ENCODE assay signal across 8 cellular contexts in genomic region chr7:151123485-151124204, GRCh38. TPM values are rescaled to one million over a fixed set of nuclear protein-coding genes. Genes with fewer than 3 reads are reported as not detected.
A peak's percentile ranks its signal among the peaks of the same experiment; 100 is the strongest.
DNase-seq lines count a peak whose midpoint lies in the region; ATAC-seq and TF ChIP-seq lines count a peak whose summit lies in the region.

No MANE protein-coding gene starts in this region.

- H3K27me3 ChIP-seq in sigmoid colon = no peaks in the 10 kb centered on the region

- no peak for TF ChIP-seq POLR2A in sigmoid colon (IDR thresholded peaks at IDR 0.05)

- peaks cover 0 to 26% (median 15%) of the 10 kb centered on the region in 4 donors for H3K4me1 ChIP-seq in sigmoid colon

- no peak overlapping the region for H3K27ac ChIP-seq in sigmoid colon

- 70 to 74% methylated on average over 40 of the region's 40 CpGs for WGBS in sigmoid colon, 2 donors

- H3K4me3 ChIP-seq in GM12865 (ENCODE audit: low read depth, low read length) (no peak overlapping the region), sigmoid colon (no peak overlapping the region)

- H3K36me3 ChIP-seq in sigmoid colon = peaks cover 19 to 64% (median 48%) of the 10 kb centered on the region in 4 donors

- peak; percentile 81 for DNase-seq in GM12865 (ENCODE audit: low read depth)
- DNase-seq in NCI-H146 (lab: John Stamatoyannopoulos, UW) = peak; percentile 67
- peak; percentile 64 to 82 (median 74) for DNase-seq in T-helper 1 cell
- DNase-seq in amniotic stem cell (lab: John Stamatoyannopoulos, UW) = peak; percentile 56
- DNase-seq in left ventricle myocardium superior = peak; percentile 87
- peak; percentile 91 for DNase-seq in sigmoid colon
- no peak for DNase-seq in cortex of kidney (lab: John Stamatoyannopoulos, UW)

- H3K9me3 ChIP-seq in sigmoid colon = no peaks in the 10 kb centered on the region

- no peak for TF ChIP-seq EP300 in sigmoid colon (IDR thresholded peaks at IDR 0.05)

- ATAC-seq in HG02678 (IDR thresholded peaks at IDR 0.05; ENCODE audit: unreplicated experiment) (peak; percentile 87), left ventricle myocardium superior (peak; percentile 80)

- intact Hi-C loops in left ventricle myocardium superior (cut with micrococcal nuclease) = no loop called here
- intact Hi-C loops in sigmoid colon (cut with DNase I) = loop anchor here (1.0 to 2.0 kb wide), 2 partner anchors 49 to 179 kb away; no protein-coding TSS in a partner anchor

- peak; percentile 100 for TF ChIP-seq CTCF in GM12865 (IDR thresholded peaks at IDR 0.05; ENCODE audit: insufficient read depth, low read depth, low read length, missing control alignments)
- peak; percentile 93 to 98 (median 96) for TF ChIP-seq CTCF in sigmoid colon (IDR thresholded peaks at IDR 0.05)

RNA-seq across cellular contexts. Expression of gene AGAP3, which starts 37.4 kb away (rescaled TPM):
- total RNA-seq in left ventricle myocardium superior (69.7 TPM), sigmoid colon (10 to 100 TPM; 34.2 to 89.7 (median 40.9) TPM)
- polyA plus RNA-seq in sigmoid colon = 10 to 100 TPM; 27.7 to 42.3 (median 33.6) TPM

RNA-seq across cellular contexts. Expression of gene TMUB1, which starts 40.4 kb away (rescaled TPM):
- 38.7 TPM for total RNA-seq in left ventricle myocardium superior
- 10 to 100 TPM; 33.4 to 48.9 (median 41.9) TPM for total RNA-seq in sigmoid colon
- 10 to 100 TPM; 45.0 to 74.6 (median 47.4) TPM for polyA plus RNA-seq in sigmoid colon

RNA-seq across cellular contexts. Expression of gene FASTK, which starts 43.0 kb away (rescaled TPM):
- total RNA-seq in left ventricle myocardium superior (79.4 TPM), sigmoid colon (10 to 100 TPM; 61.5 to 80.0 (median 69.9) TPM)
- 100 to 1,000 TPM in 1 of 3 donors, 10 to 100 TPM in 2; 61.3 to 124 (median 65.0) TPM for polyA plus RNA-seq in sigmoid colon

RNA-seq across cellular contexts. Expression of gene GBX1, which starts 43.8 kb away (rescaled TPM):
- total RNA-seq in left ventricle myocardium superior (1.5 TPM), sigmoid colon (not detected)
- polyA plus RNA-seq in sigmoid colon = not detected
